ENCODE assay signal across 15 cellular contexts in genomic region chr6:87333591-87334181, GRCh38. TPM values are rescaled to one million over a fixed set of nuclear protein-coding genes. Genes with fewer than 3 reads are reported as not detected.
A peak's percentile ranks its signal among the peaks of the same experiment; 100 is the strongest.
DNase-seq lines count a peak whose midpoint lies in the region; FAIRE-seq and TF ChIP-seq lines count a peak whose summit lies in the region.
"Had no signal": no experiment of that assay in that cellular context is flagged by ENCODE, and none has a peak within 500 bp of the region (broad histone marks: within the 10 kb centered on the region; RNA-seq: fewer than 3 reads in every experiment).

No MANE protein-coding gene starts in this region.

- TF ChIP-seq CTCF in MCF 10A (IDR thresholded peaks at IDR 0.05; ENCODE audit: unreplicated experiment) = no peak
- no peak for TF ChIP-seq CTCF in breast epithelium (IDR thresholded peaks at IDR 0.05)
- TF ChIP-seq CTCF in endothelial cell of umbilical vein (IDR thresholded peaks at IDR 0.05; ENCODE audit: extremely low read depth in 1 of 2, insufficient read depth in 1 of 2, low read depth in 1 of 2, low read length in 2 of 2) = no peak
- no peak for TF ChIP-seq CTCF in retinal pigment epithelial cell (conservative IDR thresholded peaks at IDR 0.05; ENCODE audit: low read depth, low read length)
- TF ChIP-seq CTCF in uterus (IDR thresholded peaks at IDR 0.05) = no peak

- H3K4me2 ChIP-seq in endothelial cell of umbilical vein (ENCODE audit: insufficient read depth, low read length) = no peak overlapping the region

- intact Hi-C loops in MCF 10A (cut with micrococcal nuclease) = no loop called here
- intact Hi-C loops in breast epithelium (cut with DNase I; ENCODE audit: low total_unique reads) = no loop called here
- intact Hi-C loops in endothelial cell of umbilical vein (cut with micrococcal nuclease) = no loop called here
- intact Hi-C loops in uterus (cut with DNase I; ENCODE audit: low total_unique reads) = no loop called here

- dilution Hi-C loops in endothelial cell of umbilical vein (cut with MboI; ENCODE audit: extremely low pct_ligation_motif_present, low sequenced_read_pairs) = no loop called here

- H2AFZ ChIP-seq in endothelial cell of umbilical vein (ENCODE audit: low read depth, low read length) = no peak overlapping the region

- CTCF ChIA-PET in MCF 10A (lab: Yijun Ruan, JAX) = no interaction called here
- CTCF ChIA-PET in endothelial cell of umbilical vein (lab: Charles Lee) = no interaction called here

- no peak overlapping the region for H3K27ac Mint-ChIP-seq in MCF 10A (ENCODE audit: low read depth, unreplicated experiment)

- peak; percentile 53 for DNase-seq in MCF 10A (ENCODE audit: unreplicated experiment)
- no peak for DNase-seq in breast epithelium (ENCODE audit: low spot score in 2 of 2)
- DNase-seq in NCI-H774 (lab: John Stamatoyannopoulos, UW) = peak; percentile 5
- no peak for DNase-seq in endothelial cell of umbilical vein (ENCODE audit: low read depth, low spot score)
- peak; percentile 59 for DNase-seq in retinal pigment epithelial cell (ENCODE audit: low read depth)
- no peak for DNase-seq in NCI-H1092 treated with DMSO at 0.1 percent for 48 hours (lab: John Stamatoyannopoulos, UW)
- no peak for DNase-seq in uterus
- DNase-seq in HuH-7 (ENCODE audit: low spot score) = no peak
- DNase-seq: BE2C, Karpas-422, retina, WERI-Rb-1 had no signal

- H3K9me3 ChIP-seq in breast epithelium (no peaks in the 10 kb centered on the region), endothelial cell of umbilical vein (replicated peaks; ENCODE audit: control insufficient read depth, insufficient read depth, low read length) (no peaks in the 10 kb centered on the region), uterus (no peaks in the 10 kb centered on the region)
- H3K9me3 ChIP-seq: BE2C had no signal

- H3K79me2 ChIP-seq in endothelial cell of umbilical vein (ENCODE audit: control insufficient read depth, insufficient read depth, low read length) = no peaks in the 10 kb centered on the region

- H3K36me3 ChIP-seq in breast epithelium (no peaks in the 10 kb centered on the region), endothelial cell of umbilical vein (ENCODE audit: control insufficient read depth in 2 of 2, extremely low read depth in 1 of 2, insufficient read depth in 2 of 2, low read length in 2 of 2) (no peaks in the 10 kb centered on the region), uterus (no peaks in the 10 kb centered on the region)
- H3K36me3 ChIP-seq: BE2C, WERI-Rb-1 had no signal

- no peaks in the 10 kb centered on the region for H4K20me1 ChIP-seq in endothelial cell of umbilical vein (replicated peaks; ENCODE audit: control insufficient read depth, extremely low read depth, insufficient read depth, low read length)

- H3K27me3 ChIP-seq in breast epithelium (no peaks in the 10 kb centered on the region), endothelial cell of umbilical vein (ENCODE audit: control insufficient read depth in 2 of 2, insufficient read depth in 2 of 2, low read length in 2 of 2) (no peaks in the 10 kb centered on the region), uterus (no peaks in the 10 kb centered on the region)
- H3K27me3 ChIP-seq: BE2C had no signal

- no peak overlapping the region for H3K9ac ChIP-seq in endothelial cell of umbilical vein (replicated peaks; ENCODE audit: extremely low read depth, insufficient read depth, low read length)

- H3K4me3 ChIP-seq in breast epithelium = no peak overlapping the region
- no peak overlapping the region for H3K4me3 ChIP-seq in endothelial cell of umbilical vein (replicated peaks in 1 of 3; ENCODE audit: insufficient read depth in 1 of 3, low read depth in 1 of 3, low read length in 3 of 3)
- H3K4me3 ChIP-seq in retinal pigment epithelial cell (ENCODE audit: low read length) = no peak overlapping the region
- no peak overlapping the region for H3K4me3 ChIP-seq in uterus

- BruUV-seq in MCF 10A (replicated peaks; lab: Mats Ljungman, UMichigan) = no TSS peak
- no TSS peak for BruUV-seq in endothelial cell of umbilical vein (replicated peaks; lab: Mats Ljungman, UMichigan)

- no peaks in the 10 kb centered on the region for H3K9me1 ChIP-seq in endothelial cell of umbilical vein (replicated peaks; ENCODE audit: control insufficient read depth, extremely low read depth, insufficient read depth, low read length)

- H3K4me1 ChIP-seq in breast epithelium = no peaks in the 10 kb centered on the region
- no peaks in the 10 kb centered on the region for H3K4me1 ChIP-seq in endothelial cell of umbilical vein (ENCODE audit: control insufficient read depth, extremely low read depth, insufficient read depth, low read length)
- no peaks in the 10 kb centered on the region for H3K4me1 ChIP-seq in uterus
- H3K4me1 ChIP-seq: BE2C had no signal

- H3K27me3 Mint-ChIP-seq in MCF 10A (ENCODE audit: insufficient read depth, unreplicated experiment) = no peaks in the 10 kb centered on the region

- peaks cover 6% of the 10 kb centered on the region for H3K36me3 Mint-ChIP-seq in MCF 10A (ENCODE audit: insufficient read depth, unreplicated experiment)

- peaks cover 14% of the 10 kb centered on the region for H3K4me1 Mint-ChIP-seq in MCF 10A (ENCODE audit: insufficient read depth, unreplicated experiment)

- no peak for TF ChIP-seq POLR2A in breast epithelium (IDR thresholded peaks at IDR 0.05)
- TF ChIP-seq POLR2A in endothelial cell of umbilical vein (IDR thresholded peaks at IDR 0.05; ENCODE audit: low read depth, low read length) = no peak
- TF ChIP-seq POLR2A in uterus (IDR thresholded peaks at IDR 0.05) = no peak

- POLR2A ChIA-PET in MCF 10A (lab: Yijun Ruan, JAX) = no interaction called here
- POLR2A ChIA-PET in endothelial cell of umbilical vein (lab: Charles Lee) = no interaction called here

- H3K27ac ChIP-seq in breast epithelium = no peak overlapping the region
- H3K27ac ChIP-seq in endothelial cell of umbilical vein (ENCODE audit: insufficient read depth, low read depth, low read length) = no peak overlapping the region
- no peak overlapping the region for H3K27ac ChIP-seq in uterus
- H3K27ac ChIP-seq: WERI-Rb-1 had no signal

- no peak overlapping the region for H3K4me3 Mint-ChIP-seq in MCF 10A (ENCODE audit: unreplicated experiment)

- H3K9me3 Mint-ChIP-seq in MCF 10A (ENCODE audit: unreplicated experiment) = no peaks in the 10 kb centered on the region

- peak; percentile 8 for FAIRE-seq in endothelial cell of umbilical vein (lab: Jason Lieb, UNC)

TF ChIP-seq in endothelial cell of umbilical vein, 7 proteins besides CTCF, POLR2A, EP300 and RAD21:
- TF ChIP-seq JUN (IDR thresholded peaks at IDR 0.05; ENCODE audit: borderline replicate concordance, insufficient read depth, insufficient read length, low read depth) (no peak), MAX (IDR thresholded peaks at IDR 0.05; ENCODE audit: insufficient read depth, insufficient read length) (no peak), EZH2 (IDR thresholded peaks at IDR 0.05; ENCODE audit: borderline replicate concordance, low read depth, low read length, severe bottlenecking) (no peak), POLR2AphosphoS5 (IDR thresholded peaks at IDR 0.05; ENCODE audit: insufficient read depth, low read depth, low read length) (no peak), FOS (IDR thresholded peaks at IDR 0.05; ENCODE audit: borderline replicate concordance, insufficient read depth, low read length) (no peak), GATA2 (IDR thresholded peaks at IDR 0.05; ENCODE audit: insufficient read depth, insufficient read length, low read depth, low read length) (no peak), MYC (IDR thresholded peaks at IDR 0.05; ENCODE audit: low read depth, low read length) (no peak)

RNA-seq across cellular contexts. Expression of gene GJB7, which starts 4.6 kb away (rescaled TPM):
- total RNA-seq in MCF 10A (2022) (not detected in 2 replicates), breast epithelium (not detected), endothelial cell of umbilical vein (not detected in 2 replicates), uterus (1 to 10 TPM in 1 of 4 donors, not detected in 3; 1.5 TPM)
- polyA plus RNA-seq in endothelial cell of umbilical vein = not detected in 2 replicates
- polyA plus RNA-seq in endothelial cell of umbilical vein (2011; cell fraction: cytosol; rRNA removed) = not detected in 2 replicates
- not detected in 2 replicates for polyA plus RNA-seq in endothelial cell of umbilical vein (2011; cell fraction: nucleus; rRNA removed)
- polyA plus RNA-seq in endothelial cell of umbilical vein (2012) = not detected in 2 replicates
- polyA minus RNA-seq in endothelial cell of umbilical vein = 0.42 TPM in 1 of 2 replicates, not detected in the other
- not detected for polyA minus RNA-seq in endothelial cell of umbilical vein (2011; cell fraction: cytosol; rRNA and poly(A)+ RNA removed)
- polyA minus RNA-seq in endothelial cell of umbilical vein (2011; cell fraction: nucleus; rRNA and poly(A)+ RNA removed) = not detected in 2 replicates
- total RNA-seq: activated naive CD4-positive, alpha-beta T cell treated with anti-CD3 and anti-CD28 coated beads, Interleukin-2, amount 50 U/mL, for 72 hours; esophagus mucosa; liver had no signal

RNA-seq across cellular contexts. Expression of gene C6orf163, which starts 10.9 kb away (rescaled TPM):
- total RNA-seq in MCF 10A (2022) (1.0 and 2.6 TPM in 2 replicates), breast epithelium (1 to 10 TPM; 3.5 to 6.2 (median 4.7) TPM), endothelial cell of umbilical vein (2.2 and 2.5 TPM in 2 replicates), uterus (1 to 10 TPM in 2 of 4 donors, not detected in 2; 7.0 to 8.6 TPM)
- polyA plus RNA-seq in endothelial cell of umbilical vein = 0.16 and 0.29 TPM in 2 replicates
- 0.22 and 0.38 TPM in 2 replicates for polyA plus RNA-seq in endothelial cell of umbilical vein (2011; cell fraction: cytosol; rRNA removed)
- polyA plus RNA-seq in endothelial cell of umbilical vein (2011; cell fraction: nucleus; rRNA removed) = 3.3 and 5.5 TPM in 2 replicates
- 0.68 and 0.74 TPM in 2 replicates for polyA plus RNA-seq in endothelial cell of umbilical vein (2012)
- 2.4 and 2.9 TPM in 2 replicates for polyA minus RNA-seq in endothelial cell of umbilical vein
- not detected for polyA minus RNA-seq in endothelial cell of umbilical vein (2011; cell fraction: cytosol; rRNA and poly(A)+ RNA removed)
- polyA minus RNA-seq in endothelial cell of umbilical vein (2011; cell fraction: nucleus; rRNA and poly(A)+ RNA removed) = 6.6 and 9.8 TPM in 2 replicates

RNA-seq across cellular contexts. Expression of gene SMIM8, which starts 11.3 kb away (rescaled TPM):
- total RNA-seq in MCF 10A (2022) = 3.2 and 3.7 TPM in 2 replicates
- total RNA-seq in breast epithelium = 10 to 100 TPM in 2 of 3 donors, 1 to 10 TPM in 1; 9.6 to 17.9 (median 13.4) TPM
- 8.2 and 8.4 TPM in 2 replicates for total RNA-seq in endothelial cell of umbilical vein
- polyA plus RNA-seq in endothelial cell of umbilical vein = 1.6 and 2.0 TPM in 2 replicates
- polyA plus RNA-seq in endothelial cell of umbilical vein (2011; cell fraction: cytosol; rRNA removed) = 1.7 and 2.9 TPM in 2 replicates
- 5.4 and 6.8 TPM in 2 replicates for polyA plus RNA-seq in endothelial cell of umbilical vein (2011; cell fraction: nucleus; rRNA removed)
- polyA plus RNA-seq in endothelial cell of umbilical vein (2012) = 4.3 and 6.8 TPM in 2 replicates
- polyA minus RNA-seq in endothelial cell of umbilical vein = 3.4 and 3.7 TPM in 2 replicates
- polyA minus RNA-seq in endothelial cell of umbilical vein (2011; cell fraction: cytosol; rRNA and poly(A)+ RNA removed) = 1.3 TPM
- 8.6 and 12.2 TPM in 2 replicates for polyA minus RNA-seq in endothelial cell of umbilical vein (2011; cell fraction: nucleus; rRNA and poly(A)+ RNA removed)
- 10 to 100 TPM in 3 of 4 donors, 1 to 10 TPM in 1; 3.6 to 37.3 (median 15.8) TPM for total RNA-seq in uterus

Comparison
In these comparisons a context has a peak if more than half of its experiments do, and no peak if none do; other contexts are left out.
1. DNase-seq: peak in MCF 10A (single experiment), NCI-H774 (single experiment) and retinal pigment epithelial cell (single experiment); none in breast epithelium (0 of 2), endothelial cell of umbilical vein (single experiment), NCI-H1092 treated with DMSO at 0.1 percent for 48 hours (single experiment), uterus (0 of 2) and HuH-7 (single experiment).